Comparison of ENCODE assay signal across 2 cellular contexts in genomic region chr9:124032247-124032646, GRCh38.
TF ChIP-seq lines count a peak whose summit lies in the region.

No MANE protein-coding gene starts in this region.

TF ChIP-seq in GM23338, 12 proteins besides CTCF, POLR2A, EP300 and RAD21 (continued from another document):
- TF ChIP-seq REST (IDR thresholded peaks at IDR 0.05; ENCODE audit: unreplicated experiment) (no peak), EZH2 (IDR thresholded peaks at IDR 0.05; ENCODE audit: low read depth, unreplicated experiment) (no peak), ZNF114 (CRISPR knock-in tag; IDR thresholded peaks at IDR 0.05) (no peak), ETS1 (IDR thresholded peaks at IDR 0.05) (no peak), ZNF462 (CRISPR knock-in tag; IDR thresholded peaks at IDR 0.05) (no peak), POLR2AphosphoS5 (IDR thresholded peaks at IDR 0.05; ENCODE audit: low read depth) (no peak), ZNF331 (CRISPR knock-in tag; IDR thresholded peaks at IDR 0.05; ENCODE audit: low read depth) (no peak), EZH2phosphoT487 (IDR thresholded peaks at IDR 0.05; ENCODE audit: unreplicated experiment) (no peak), STAT1 (IDR thresholded peaks at IDR 0.05; ENCODE audit: unreplicated experiment) (no peak)

TF ChIP-seq in WTC11, 78 proteins besides CTCF, POLR2A, EP300 and RAD21 (continued from another document):
- TF ChIP-seq NR2C2 (CRISPR knock-in tag; IDR thresholded peaks at IDR 0.05) (no peak), ZNF317 (CRISPR knock-in tag; IDR thresholded peaks at IDR 0.05; ENCODE audit: borderline replicate concordance, low read depth) (no peak), ATF6 (CRISPR knock-in tag; IDR thresholded peaks at IDR 0.05) (no peak), KAT7 (CRISPR knock-in tag; IDR thresholded peaks at IDR 0.05; ENCODE audit: borderline replicate concordance) (no peak), MYBL2 (CRISPR knock-in tag; IDR thresholded peaks at IDR 0.05) (no peak), NR3C1 (CRISPR knock-in tag; conservative IDR thresholded peaks at IDR 0.05; ENCODE audit: low read depth) (no peak), GRHL2 (CRISPR knock-in tag; IDR thresholded peaks at IDR 0.05; ENCODE audit: insufficient replicate concordance, severe bottlenecking) (no peak), ZNF423 (CRISPR knock-in tag; IDR thresholded peaks at IDR 0.05) (no peak), FOXP4 (CRISPR knock-in tag; IDR thresholded peaks at IDR 0.05) (no peak), MXD4 (CRISPR knock-in tag; IDR thresholded peaks at IDR 0.05; ENCODE audit: borderline replicate concordance) (no peak), ETV6 (CRISPR knock-in tag; IDR thresholded peaks at IDR 0.05) (no peak), ELF4 (CRISPR knock-in tag; IDR thresholded peaks at IDR 0.05; ENCODE audit: low read depth) (no peak)
- TF ChIP-seq, protein P1, sequence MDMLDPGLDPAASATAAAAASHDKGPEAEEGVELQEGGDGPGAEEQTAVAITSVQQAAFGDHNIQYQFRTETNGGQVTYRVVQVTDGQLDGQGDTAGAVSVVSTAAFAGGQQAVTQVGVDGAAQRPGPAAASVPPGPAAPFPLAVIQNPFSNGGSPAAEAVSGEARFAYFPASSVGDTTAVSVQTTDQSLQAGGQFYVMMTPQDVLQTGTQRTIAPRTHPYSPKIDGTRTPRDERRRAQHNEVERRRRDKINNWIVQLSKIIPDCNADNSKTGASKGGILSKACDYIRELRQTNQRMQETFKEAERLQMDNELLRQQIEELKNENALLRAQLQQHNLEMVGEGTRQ (CRISPR knock-in tag; IDR thresholded peaks at IDR 0.05), result no peak
